In genomic region chr12:130031571-130032189, GRCh38 we compare ENCODE assay signal across 1 cellular context.
TF ChIP-seq lines count a peak whose summit lies in the region.

No MANE protein-coding gene starts in this region.

TF ChIP-seq in WTC11, 78 proteins besides CTCF, POLR2A, EP300 and RAD21 (continued from another document):
- TF ChIP-seq, protein P1, sequence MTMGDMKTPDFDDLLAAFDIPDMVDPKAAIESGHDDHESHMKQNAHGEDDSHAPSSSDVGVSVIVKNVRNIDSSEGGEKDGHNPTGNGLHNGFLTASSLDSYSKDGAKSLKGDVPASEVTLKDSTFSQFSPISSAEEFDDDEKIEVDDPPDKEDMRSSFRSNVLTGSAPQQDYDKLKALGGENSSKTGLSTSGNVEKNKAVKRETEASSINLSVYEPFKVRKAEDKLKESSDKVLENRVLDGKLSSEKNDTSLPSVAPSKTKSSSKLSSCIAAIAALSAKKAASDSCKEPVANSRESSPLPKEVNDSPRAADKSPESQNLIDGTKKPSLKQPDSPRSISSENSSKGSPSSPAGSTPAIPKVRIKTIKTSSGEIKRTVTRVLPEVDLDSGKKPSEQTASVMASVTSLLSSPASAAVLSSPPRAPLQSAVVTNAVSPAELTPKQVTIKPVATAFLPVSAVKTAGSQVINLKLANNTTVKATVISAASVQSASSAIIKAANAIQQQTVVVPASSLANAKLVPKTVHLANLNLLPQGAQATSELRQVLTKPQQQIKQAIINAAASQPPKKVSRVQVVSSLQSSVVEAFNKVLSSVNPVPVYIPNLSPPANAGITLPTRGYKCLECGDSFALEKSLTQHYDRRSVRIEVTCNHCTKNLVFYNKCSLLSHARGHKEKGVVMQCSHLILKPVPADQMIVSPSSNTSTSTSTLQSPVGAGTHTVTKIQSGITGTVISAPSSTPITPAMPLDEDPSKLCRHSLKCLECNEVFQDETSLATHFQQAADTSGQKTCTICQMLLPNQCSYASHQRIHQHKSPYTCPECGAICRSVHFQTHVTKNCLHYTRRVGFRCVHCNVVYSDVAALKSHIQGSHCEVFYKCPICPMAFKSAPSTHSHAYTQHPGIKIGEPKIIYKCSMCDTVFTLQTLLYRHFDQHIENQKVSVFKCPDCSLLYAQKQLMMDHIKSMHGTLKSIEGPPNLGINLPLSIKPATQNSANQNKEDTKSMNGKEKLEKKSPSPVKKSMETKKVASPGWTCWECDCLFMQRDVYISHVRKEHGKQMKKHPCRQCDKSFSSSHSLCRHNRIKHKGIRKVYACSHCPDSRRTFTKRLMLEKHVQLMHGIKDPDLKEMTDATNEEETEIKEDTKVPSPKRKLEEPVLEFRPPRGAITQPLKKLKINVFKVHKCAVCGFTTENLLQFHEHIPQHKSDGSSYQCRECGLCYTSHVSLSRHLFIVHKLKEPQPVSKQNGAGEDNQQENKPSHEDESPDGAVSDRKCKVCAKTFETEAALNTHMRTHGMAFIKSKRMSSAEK (CRISPR knock-in tag; IDR thresholded peaks at IDR 0.05; ENCODE audit: borderline replicate concordance): no peak
- TF ChIP-seq ATF1 (CRISPR knock-in tag; IDR thresholded peaks at IDR 0.05) (no peak), ZNF671 (CRISPR knock-in tag; IDR thresholded peaks at IDR 0.05) (no peak), ATF6 (CRISPR knock-in tag; IDR thresholded peaks at IDR 0.05) (no peak)
